ENCODE assay signal across 8 cellular contexts in the genomic region with DNA sequence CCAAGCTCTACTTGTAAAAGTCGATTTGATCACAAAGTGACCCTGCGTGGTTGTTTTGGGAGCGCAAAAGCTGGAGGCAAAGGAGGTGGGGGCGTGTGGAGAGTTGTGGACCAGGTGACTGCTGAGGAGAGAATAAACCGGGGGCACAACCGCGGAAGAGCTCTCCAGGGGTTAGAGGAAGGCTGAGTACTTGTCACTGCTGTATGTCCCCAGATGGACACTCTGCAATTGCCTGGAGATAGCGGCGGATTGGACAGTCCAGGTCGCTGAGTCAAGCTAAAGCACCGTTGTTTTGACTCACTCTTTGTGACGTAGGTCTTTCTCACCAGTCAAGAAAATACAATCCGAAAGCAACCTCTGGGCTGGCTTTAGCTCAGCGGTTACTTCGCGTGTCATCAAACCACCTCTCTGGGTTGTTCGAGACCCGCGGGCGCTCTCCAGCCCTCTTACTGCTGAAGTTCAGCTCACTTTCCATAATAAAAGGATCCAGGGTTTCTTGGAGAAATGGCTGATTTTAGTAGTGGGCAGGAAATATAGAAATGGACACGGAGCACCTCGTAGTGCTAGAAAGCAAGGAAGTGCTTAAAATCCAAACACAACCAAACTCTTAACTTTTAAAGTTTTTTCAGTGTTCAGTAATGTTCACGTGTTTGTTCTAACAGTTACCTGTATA. TPM values are rescaled to one million over a fixed set of nuclear protein-coding genes. Genes with fewer than 3 reads are reported as not detected.
A peak's percentile ranks its signal among the peaks of the same experiment; 100 is the strongest.
DNase-seq lines count a peak whose midpoint lies in the region; ATAC-seq and TF ChIP-seq lines count a peak whose summit lies in the region.

No MANE protein-coding gene starts in this region.

- no TSS peak for BruUV-seq in PC-3 (replicated peaks; lab: Mats Ljungman, UMichigan)

- H4K20me1 ChIP-seq in PC-3 (ENCODE audit: low read length): no peaks in the 10 kb centered on the region

- no peaks in the 10 kb centered on the region for H3K79me2 ChIP-seq in PC-3 (ENCODE audit: low read length)

- H3F3A ChIP-seq in PC-3 (ENCODE audit: low read length, unreplicated experiment): no peaks in the 10 kb centered on the region

- intact Hi-C loops in PC-3 (cut with micrococcal nuclease): no loop called here

- H3K4me2 ChIP-seq in PC-3 (ENCODE audit: low read length): no peak overlapping the region

- no peaks in the 10 kb centered on the region for H3K27me3 ChIP-seq in AG04450 (ENCODE audit: control insufficient read depth, insufficient read depth, low read length)
- H3K27me3 ChIP-seq in PC-3 (ENCODE audit: low read length): no peaks in the 10 kb centered on the region

- H3K9ac ChIP-seq in PC-3 (ENCODE audit: low read length): no peak overlapping the region

- no peaks in the 10 kb centered on the region for H3K9me2 ChIP-seq in PC-3 (replicated peaks; ENCODE audit: low read length)

- H3K27ac ChIP-seq in AG04450 (ENCODE audit: low read depth, low read length): peak overlapping the region; percentile 39
- no peak overlapping the region for H3K27ac ChIP-seq in PC-3 (ENCODE audit: low read length)

- CTCF ChIA-PET in AG04450 (lab: Charles Lee): interaction anchor here (0.9 kb wide), 1 partner anchor 353 kb away, joined by 3 read pairs; no protein-coding TSS in a partner anchor
- CTCF ChIA-PET in PC-3 (lab: Charles Lee): no interaction called here

- peak; percentile 82 for DNase-seq in AG04450 (ENCODE audit: low read depth, low spot score)
- peak; percentile 95 for DNase-seq in RPMI7951 (ENCODE audit: low read depth)
- peak; percentile 16 for DNase-seq in activated gamma-delta T cell (lab: John Stamatoyannopoulos, UW)
- peak; percentile 14 for DNase-seq in globus pallidus (ENCODE audit: low spot score)
- DNase-seq in renal cortical epithelial cell (ENCODE audit: low read depth): peak; percentile 90
- no peak for DNase-seq in PC-3

- ATAC-seq in GM19025 (IDR thresholded peaks at IDR 0.05; ENCODE audit: low read depth, unreplicated experiment) (peak; percentile 85), HG03175 (IDR thresholded peaks at IDR 0.05; ENCODE audit: unreplicated experiment) (peak; percentile 93), PC-3 (no peak)

- TF ChIP-seq CTCF in AG04450 (IDR thresholded peaks at IDR 0.05; ENCODE audit: low read depth, low read length): no peak
- no peak for TF ChIP-seq CTCF in PC-3 (conservative IDR thresholded peaks at IDR 0.05; ENCODE audit: low read depth, low read length)

- POLR2A ChIA-PET in AG04450 (lab: Yijun Ruan, JAX) (interaction anchor here (0.6 to 1.1 kb wide), 2 partner anchors 15 to 185 kb away, joined by 3 to 5 read pairs; no protein-coding TSS in a partner anchor), PC-3 (lab: Charles Lee; ENCODE audit: unreplicated experiment) (no interaction called here)

- H3K4me3 ChIP-seq in AG04450 (ENCODE audit: low read depth, low read length) (peak overlapping the region; percentile 65), PC-3 (ENCODE audit: low read length) (no peak overlapping the region)

- H3K9me3 ChIP-seq in AG04450 (ENCODE audit: control insufficient read depth, insufficient read depth, low read length) (no peaks in the 10 kb centered on the region), PC-3 (ENCODE audit: low read length) (no peaks in the 10 kb centered on the region)

- H2AFZ ChIP-seq in PC-3 (ENCODE audit: low read length): no peak overlapping the region

- H3K36me3 ChIP-seq in PC-3 (ENCODE audit: low read depth, low read length): no peaks in the 10 kb centered on the region

- H3K4me1 ChIP-seq in PC-3 (ENCODE audit: insufficient read depth, low read length): no peaks in the 10 kb centered on the region

RNA-seq across cellular contexts. Expression of a gene that starts 25.7 kb away (rescaled TPM):
- polyA plus RNA-seq in AG04450 (2011; rRNA removed): 66.6 and 82.8 TPM in 2 replicates
- 21.2 and 31.6 TPM in 2 replicates for polyA minus RNA-seq in AG04450 (2011; rRNA and poly(A)+ RNA removed)
- 44.6 and 45.5 TPM in 2 replicates for total RNA-seq in RPMI7951 (2014; rRNA removed; shearing (Covaris generic))
- total RNA-seq in renal cortical epithelial cell: 61.0 and 63.1 TPM in 2 replicates
- total RNA-seq in PC-3 (2014; rRNA removed): 28.2 and 36.8 TPM in 2 replicates

RNA-seq across cellular contexts. Expression of a gene that starts 34.7 kb away (rescaled TPM):
- polyA plus RNA-seq in AG04450 (2011; rRNA removed): 39.9 and 48.6 TPM in 2 replicates
- 29.8 and 30.0 TPM in 2 replicates for polyA minus RNA-seq in AG04450 (2011; rRNA and poly(A)+ RNA removed)
- total RNA-seq in RPMI7951 (2014; rRNA removed; shearing (Covaris generic)): 22.6 and 25.5 TPM in 2 replicates
- total RNA-seq in renal cortical epithelial cell: 40.4 and 51.1 TPM in 2 replicates
- 23.3 and 29.7 TPM in 2 replicates for total RNA-seq in PC-3 (2014; rRNA removed)

RNA-seq across cellular contexts. Expression of a gene that starts 34.8 kb away (rescaled TPM):
- polyA plus RNA-seq in AG04450 (2011; rRNA removed): 93.6 and 98.8 TPM in 2 replicates
- polyA minus RNA-seq in AG04450 (2011; rRNA and poly(A)+ RNA removed): 74.2 and 76.7 TPM in 2 replicates
- total RNA-seq in RPMI7951 (2014; rRNA removed; shearing (Covaris generic)): 52.0 and 62.3 TPM in 2 replicates
- total RNA-seq in renal cortical epithelial cell: 72.2 and 80.2 TPM in 2 replicates
- 76.1 and 87.1 TPM in 2 replicates for total RNA-seq in PC-3 (2014; rRNA removed)

RNA-seq across cellular contexts. Expression of a gene that starts 52.6 kb away (rescaled TPM):
- 0.14 and 0.31 TPM in 2 replicates for polyA plus RNA-seq in AG04450 (2011; rRNA removed)
- polyA minus RNA-seq in AG04450 (2011; rRNA and poly(A)+ RNA removed): 0.51 TPM in 1 of 2 replicates, not detected in the other
- total RNA-seq in RPMI7951 (2014; rRNA removed; shearing (Covaris generic)): 0.10 and 0.12 TPM in 2 replicates
- 0.35 and 0.55 TPM in 2 replicates for total RNA-seq in renal cortical epithelial cell
- 0.75 and 1.1 TPM in 2 replicates for total RNA-seq in PC-3 (2014; rRNA removed)
